Comparison of ENCODE assay signal across 8 cellular contexts in genomic region chr15:75758071-75758872, GRCh38. TPM values are rescaled to one million over a fixed set of nuclear protein-coding genes. Genes with fewer than 3 reads are reported as not detected.
DNase-seq lines count a peak whose midpoint lies in the region; ATAC-seq and TF ChIP-seq lines count a peak whose summit lies in the region.

No MANE protein-coding gene starts in this region.

- peak; percentile 77 for ATAC-seq in HG03039 (IDR thresholded peaks at IDR 0.05; ENCODE audit: unreplicated experiment)
- ATAC-seq in activated B cell treated with CpG ODN at 0.5 μM for 24 hours (ENCODE audit: low read depth) = peak; percentile 92
- ATAC-seq in central memory CD8-positive, alpha-beta T cell (replicated peaks; ENCODE audit: extremely low read depth, poor library complexity, severe bottlenecking) = no peak
- no peak for ATAC-seq in GM21423 (IDR thresholded peaks at IDR 0.05; ENCODE audit: unreplicated experiment)

- H3K9me3 Mint-ChIP-seq in activated B cell treated with CpG ODN at 0.5 μM for 24 hours = no peaks in the 10 kb centered on the region
- H3K9me3 Mint-ChIP-seq in central memory CD8-positive, alpha-beta T cell = no peaks in the 10 kb centered on the region

- TF ChIP-seq CTCF in GM12874 (IDR thresholded peaks at IDR 0.05; ENCODE audit: insufficient read depth, low read depth, low read length) = peak; percentile 12; the same call in 1 of the 2 replicates
- no peak for TF ChIP-seq CTCF in activated B cell treated with CpG ODN at 0.5 μM for 24 hours (IDR thresholded peaks at IDR 0.05)

- POLR2A ChIA-PET in activated B cell treated with CpG ODN at 0.5 μM for 24 hours (lab: Charles Lee) = interaction anchor here (0.6 to 1.8 kb wide), 4 partner anchors 20 to 327 kb away, joined by 3 to 7 read pairs (median 4); partner anchors contain the start of genes IMP3 and SIN3A

- H3K27me3 Mint-ChIP-seq in activated B cell treated with CpG ODN at 0.5 μM for 24 hours = no peaks in the 10 kb centered on the region
- H3K27me3 Mint-ChIP-seq in central memory CD8-positive, alpha-beta T cell = peaks cover 20% of the 10 kb centered on the region

- CTCF ChIA-PET in activated B cell treated with CpG ODN at 0.5 μM for 24 hours (lab: Charles Lee) = no interaction called here

- peak overlapping the region; percentile 94 for H3K4me3 Mint-ChIP-seq in activated B cell treated with CpG ODN at 0.5 μM for 24 hours
- peak overlapping the region; percentile 75 for H3K4me3 Mint-ChIP-seq in central memory CD8-positive, alpha-beta T cell

- peaks cover 18% of the 10 kb centered on the region for H3K4me1 Mint-ChIP-seq in activated B cell treated with CpG ODN at 0.5 μM for 24 hours
- no peaks in the 10 kb centered on the region for H3K4me1 Mint-ChIP-seq in central memory CD8-positive, alpha-beta T cell

- peaks cover 4% of the 10 kb centered on the region for H3K36me3 Mint-ChIP-seq in activated B cell treated with CpG ODN at 0.5 μM for 24 hours (ENCODE audit: low read depth)
- H3K36me3 Mint-ChIP-seq in central memory CD8-positive, alpha-beta T cell (ENCODE audit: insufficient read depth) = peaks cover 2% of the 10 kb centered on the region

- intact Hi-C loops in activated B cell treated with CpG ODN at 0.5 μM for 24 hours (cut with micrococcal nuclease) = loop anchor here (1.0 kb wide), 1 partner anchor 20 kb away; no protein-coding TSS in a partner anchor

- DNase-seq in NCI-H2171 (lab: John Stamatoyannopoulos, UW) (peak; percentile 89), activated B cell treated with CpG ODN at 0.5 μM for 24 hours (peak; percentile 57), iris pigment epithelial cell (ENCODE audit: low read depth) (peak; percentile 75)
- DNase-seq in central memory CD8-positive, alpha-beta T cell (ENCODE audit: low spot score in 2 of 2) = no peak
- DNase-seq in stimulated activated CD4-positive, alpha-beta T cell treated with anti-CD3 and anti-CD28 coated beads, Interleukin-12 subunit alpha, Interleukin-12 subunit beta, amount 100 ng/mL, for 24 hours (ENCODE audit: low read depth in 2 of 2) = peak; percentile 28 to 66

- H3K27ac Mint-ChIP-seq in activated B cell treated with CpG ODN at 0.5 μM for 24 hours = peak overlapping the region; percentile 89
- H3K27ac Mint-ChIP-seq in central memory CD8-positive, alpha-beta T cell (ENCODE audit: low read depth) = peak overlapping the region; percentile 22

RNA-seq across cellular contexts. Expression of gene CSPG4, which starts 45.6 kb away (rescaled TPM):
- not detected in 2 replicates for total RNA-seq in activated B cell treated with CpG ODN at 0.5 μM for 24 hours

Comparison
In these comparisons a context has a peak if more than half of its experiments do, and no peak if none do; other contexts are left out.
1. ATAC-seq: peak in HG03039 (single experiment) and activated B cell treated with CpG ODN at 0.5 μM for 24 hours (single experiment); none in central memory CD8-positive, alpha-beta T cell (single experiment) and GM21423 (single experiment).
2. DNase-seq: peak in NCI-H2171 (single experiment), activated B cell treated with CpG ODN at 0.5 μM for 24 hours (single experiment), iris pigment epithelial cell (single experiment) and stimulated activated CD4-positive, alpha-beta T cell treated with anti-CD3 and anti-CD28 coated beads, Interleukin-12 subunit alpha, Interleukin-12 subunit beta, amount 100 ng/mL, for 24 hours (2 of 2); none in central memory CD8-positive, alpha-beta T cell (0 of 2).